In genomic region chr10:80526742-80527141, GRCh38 we compare ENCODE assay signal across 2 cellular contexts.
TF ChIP-seq lines count a peak whose summit lies in the region.

No MANE protein-coding gene starts in this region.

TF ChIP-seq in H1, 55 proteins besides CTCF, POLR2A, EP300 and RAD21:
- TF ChIP-seq YY1 (IDR thresholded peaks at IDR 0.05; ENCODE audit: low read depth, low read length) (no peak), FOSL1 (IDR thresholded peaks at IDR 0.05; ENCODE audit: insufficient read depth, low read depth, low read length) (no peak), GABPA (IDR thresholded peaks at IDR 0.05; ENCODE audit: borderline replicate concordance, insufficient read depth, low read length) (no peak), BCL11A (IDR thresholded peaks at IDR 0.05; ENCODE audit: low read depth in 2 of 2, low read length in 2 of 2) (no peak), CHD1 (IDR thresholded peaks at IDR 0.05; ENCODE audit: low read depth, low read length) (no peak), MAX (IDR thresholded peaks at IDR 0.05) (no peak), SAP30 (IDR thresholded peaks at IDR 0.05; ENCODE audit: insufficient read depth, insufficient replicate concordance, low read length) (no peak), HDAC2 (IDR thresholded peaks at IDR 0.05; ENCODE audit: borderline replicate concordance in 1 of 2, low read depth in 2 of 2, low read length in 2 of 2) (no peak), SP4 (IDR thresholded peaks at IDR 0.05; ENCODE audit: low read length) (no peak), JUN (IDR thresholded peaks at IDR 0.05; ENCODE audit: low read depth, low read length) (no peak), SRF (IDR thresholded peaks at IDR 0.05; ENCODE audit: low read depth, low read length) (no peak)

TF ChIP-seq in HEK293T, 16 proteins besides CTCF, POLR2A, EP300 and RAD21:
- TF ChIP-seq L3MBTL2 (conservative IDR thresholded peaks at IDR 0.05) (no peak), FOXK2 (IDR thresholded peaks at IDR 0.05) (no peak), CTBP1 (IDR thresholded peaks at IDR 0.05; ENCODE audit: borderline replicate concordance) (no peak), SUZ12 (IDR thresholded peaks at IDR 0.05) (no peak), PKNOX1 (IDR thresholded peaks at IDR 0.05) (no peak), NFRKB (IDR thresholded peaks at IDR 0.05) (no peak), BHLHE40 (IDR thresholded peaks at IDR 0.05; ENCODE audit: borderline replicate concordance) (no peak), ELF4 (IDR thresholded peaks at IDR 0.05) (no peak), HDGF (IDR thresholded peaks at IDR 0.05; ENCODE audit: borderline replicate concordance) (no peak), ARNT (IDR thresholded peaks at IDR 0.05) (no peak), FOXM1 (IDR thresholded peaks at IDR 0.05; ENCODE audit: borderline replicate concordance) (no peak), SP1 (IDR thresholded peaks at IDR 0.05) (no peak), ZNF384 (IDR thresholded peaks at IDR 0.05) (no peak), TARDBP (IDR thresholded peaks at IDR 0.05) (no peak), FOXA1 (IDR thresholded peaks at IDR 0.05) (no peak), LEF1 (IDR thresholded peaks at IDR 0.05; ENCODE audit: borderline replicate concordance) (no peak)
